ENCODE assay signal across 1 cellular context in genomic region chr14:31560759-31561154, GRCh38.
TF ChIP-seq lines count a peak whose summit lies in the region.

No MANE protein-coding gene starts in this region.

TF ChIP-seq in HepG2, 621 proteins besides CTCF, POLR2A, EP300 and RAD21 (continued from another document):
- 0 out of 2 replicates have a peak, but pooled peaks have one; percentile 31 for TF ChIP-seq CHD4 (IDR thresholded peaks at IDR 0.05; ENCODE audit: borderline replicate concordance, low read length)
- peak; percentile 47; the same call in 1 of the 2 replicates for TF ChIP-seq NR2F6 (IDR thresholded peaks at IDR 0.05)
- TF ChIP-seq NR2F6 (CRISPR knock-in tag; IDR thresholded peaks at IDR 0.05), result no peak
- 0 out of 2 replicates have a peak, but pooled peaks have one; percentile 16 for TF ChIP-seq ZNF3 (CRISPR knock-in tag; IDR thresholded peaks at IDR 0.05)
- 0 out of 2 replicates have a peak, but pooled peaks have one; percentile 7 for TF ChIP-seq PBX3 (CRISPR knock-in tag; IDR thresholded peaks at IDR 0.05; ENCODE audit: borderline replicate concordance)
- peak; percentile 51; the same call in 1 of the 2 replicates for TF ChIP-seq EHMT2 (IDR thresholded peaks at IDR 0.05; ENCODE audit: borderline replicate concordance, low read depth, low read length)
- TF ChIP-seq, protein P1, sequence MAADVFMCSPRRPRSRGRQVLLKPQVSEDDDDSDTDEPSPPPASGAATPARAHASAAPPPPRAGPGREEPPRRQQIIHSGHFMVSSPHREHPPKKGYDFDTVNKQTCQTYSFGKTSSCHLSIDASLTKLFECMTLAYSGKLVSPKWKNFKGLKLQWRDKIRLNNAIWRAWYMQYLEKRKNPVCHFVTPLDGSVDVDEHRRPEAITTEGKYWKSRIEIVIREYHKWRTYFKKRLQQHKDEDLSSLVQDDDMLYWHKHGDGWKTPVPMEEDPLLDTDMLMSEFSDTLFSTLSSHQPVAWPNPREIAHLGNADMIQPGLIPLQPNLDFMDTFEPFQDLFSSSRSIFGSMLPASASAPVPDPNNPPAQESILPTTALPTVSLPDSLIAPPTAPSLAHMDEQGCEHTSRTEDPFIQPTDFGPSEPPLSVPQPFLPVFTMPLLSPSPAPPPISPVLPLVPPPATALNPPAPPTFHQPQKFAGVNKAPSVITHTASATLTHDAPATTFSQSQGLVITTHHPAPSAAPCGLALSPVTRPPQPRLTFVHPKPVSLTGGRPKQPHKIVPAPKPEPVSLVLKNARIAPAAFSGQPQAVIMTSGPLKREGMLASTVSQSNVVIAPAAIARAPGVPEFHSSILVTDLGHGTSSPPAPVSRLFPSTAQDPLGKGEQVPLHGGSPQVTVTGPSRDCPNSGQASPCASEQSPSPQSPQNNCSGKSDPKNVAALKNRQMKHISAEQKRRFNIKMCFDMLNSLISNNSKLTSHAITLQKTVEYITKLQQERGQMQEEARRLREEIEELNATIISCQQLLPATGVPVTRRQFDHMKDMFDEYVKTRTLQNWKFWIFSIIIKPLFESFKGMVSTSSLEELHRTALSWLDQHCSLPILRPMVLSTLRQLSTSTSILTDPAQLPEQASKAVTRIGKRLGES (CRISPR knock-in tag; IDR thresholded peaks at IDR 0.05; ENCODE audit: borderline replicate concordance), result 0 out of 2 replicates have a peak, but pooled peaks have one; percentile 9
- TF ChIP-seq ZNF513 (CRISPR knock-in tag; conservative IDR thresholded peaks at IDR 0.05), result 0 out of 2 replicates have a peak, but pooled peaks have one; percentile 13
- TF ChIP-seq MAF1 (CRISPR knock-in tag; IDR thresholded peaks at IDR 0.05; ENCODE audit: borderline replicate concordance), result no peak
- TF ChIP-seq ZNF264 (CRISPR knock-in tag; IDR thresholded peaks at IDR 0.05), result no peak; the same call in 1 of the 2 replicates
- TF ChIP-seq, protein P2, sequence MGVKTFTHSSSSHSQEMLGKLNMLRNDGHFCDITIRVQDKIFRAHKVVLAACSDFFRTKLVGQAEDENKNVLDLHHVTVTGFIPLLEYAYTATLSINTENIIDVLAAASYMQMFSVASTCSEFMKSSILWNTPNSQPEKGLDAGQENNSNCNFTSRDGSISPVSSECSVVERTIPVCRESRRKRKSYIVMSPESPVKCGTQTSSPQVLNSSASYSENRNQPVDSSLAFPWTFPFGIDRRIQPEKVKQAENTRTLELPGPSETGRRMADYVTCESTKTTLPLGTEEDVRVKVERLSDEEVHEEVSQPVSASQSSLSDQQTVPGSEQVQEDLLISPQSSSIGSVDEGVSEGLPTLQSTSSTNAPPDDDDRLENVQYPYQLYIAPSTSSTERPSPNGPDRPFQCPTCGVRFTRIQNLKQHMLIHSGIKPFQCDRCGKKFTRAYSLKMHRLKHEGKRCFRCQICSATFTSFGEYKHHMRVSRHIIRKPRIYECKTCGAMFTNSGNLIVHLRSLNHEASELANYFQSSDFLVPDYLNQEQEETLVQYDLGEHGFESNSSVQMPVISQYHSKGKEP (CRISPR knock-in tag; IDR thresholded peaks at IDR 0.05), result no peak
- 0 out of 2 replicates have a peak, but pooled peaks have one; percentile 36 for TF ChIP-seq ZNF775 (CRISPR knock-in tag; IDR thresholded peaks at IDR 0.05; ENCODE audit: borderline replicate concordance)
- TF ChIP-seq REL (CRISPR knock-in tag; conservative IDR thresholded peaks at IDR 0.05), result peak; percentile 73; the same call in 1 of the 2 replicates
- 0 out of 2 replicates have a peak, but pooled peaks have one; percentile 14 for TF ChIP-seq SMYD3 (CRISPR knock-in tag; IDR thresholded peaks at IDR 0.05)
- TF ChIP-seq SATB2 (CRISPR knock-in tag; IDR thresholded peaks at IDR 0.05), result 0 out of 2 replicates have a peak, but pooled peaks have one; percentile 19
- 0 out of 2 replicates have a peak, but pooled peaks have one; percentile 35 for TF ChIP-seq NCOR1 (IDR thresholded peaks at IDR 0.05; ENCODE audit: borderline replicate concordance, low read length)
- 0 out of 2 replicates have a peak, but pooled peaks have one; percentile 10 for TF ChIP-seq ZNF510 (CRISPR knock-in tag; IDR thresholded peaks at IDR 0.05; ENCODE audit: low read depth)
TF ChIP-seq in HepG2: peak in this region for 19.
